1 cellular context compared by ENCODE assay signal in the genomic region with DNA sequence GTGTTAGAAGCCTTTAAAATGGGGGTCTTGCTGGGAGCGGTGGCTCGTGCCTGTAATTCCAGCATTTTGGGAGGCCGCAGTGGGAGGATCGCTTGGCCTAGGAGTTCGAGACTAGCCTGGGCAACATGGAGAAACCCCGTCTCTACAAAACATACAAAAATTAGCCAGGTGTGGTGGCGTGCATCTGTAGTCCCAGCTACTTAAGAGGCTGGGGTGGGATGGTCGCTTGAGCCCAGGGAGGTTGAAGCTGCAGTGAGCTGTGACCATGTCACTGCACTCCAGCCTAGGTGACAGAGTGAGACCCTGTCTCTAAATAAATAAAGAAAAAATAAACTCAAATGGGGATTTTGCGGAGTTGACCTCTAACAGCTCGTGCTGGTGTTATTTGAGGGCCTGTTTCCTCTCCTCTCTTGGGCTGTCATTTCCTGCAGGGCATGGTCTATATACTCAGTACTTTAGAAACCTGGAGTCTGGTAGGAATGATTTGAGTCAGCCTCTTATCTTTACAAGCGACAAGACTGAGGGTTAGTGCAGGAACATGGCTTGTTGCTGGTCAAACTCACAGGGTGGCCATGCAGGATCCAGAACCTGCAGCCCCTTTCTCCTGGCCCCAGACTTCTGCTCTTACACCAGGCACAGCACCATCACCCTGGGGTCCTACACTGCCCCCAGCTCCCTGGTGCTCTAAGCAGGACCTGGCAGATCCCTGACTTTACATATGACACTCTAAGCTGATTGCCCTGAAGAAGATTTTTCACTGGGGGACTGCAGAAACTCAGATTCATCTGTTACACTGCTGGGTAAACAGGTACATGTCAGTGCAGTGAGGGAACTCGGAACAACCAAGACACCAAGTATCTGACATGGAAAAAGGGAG.
TF ChIP-seq lines count a peak whose summit lies in the region.

No MANE protein-coding gene starts in this region.

TF ChIP-seq in GM12878, 131 proteins besides CTCF, POLR2A, EP300 and RAD21 (continued from another document):
- TF ChIP-seq, protein P1, sequence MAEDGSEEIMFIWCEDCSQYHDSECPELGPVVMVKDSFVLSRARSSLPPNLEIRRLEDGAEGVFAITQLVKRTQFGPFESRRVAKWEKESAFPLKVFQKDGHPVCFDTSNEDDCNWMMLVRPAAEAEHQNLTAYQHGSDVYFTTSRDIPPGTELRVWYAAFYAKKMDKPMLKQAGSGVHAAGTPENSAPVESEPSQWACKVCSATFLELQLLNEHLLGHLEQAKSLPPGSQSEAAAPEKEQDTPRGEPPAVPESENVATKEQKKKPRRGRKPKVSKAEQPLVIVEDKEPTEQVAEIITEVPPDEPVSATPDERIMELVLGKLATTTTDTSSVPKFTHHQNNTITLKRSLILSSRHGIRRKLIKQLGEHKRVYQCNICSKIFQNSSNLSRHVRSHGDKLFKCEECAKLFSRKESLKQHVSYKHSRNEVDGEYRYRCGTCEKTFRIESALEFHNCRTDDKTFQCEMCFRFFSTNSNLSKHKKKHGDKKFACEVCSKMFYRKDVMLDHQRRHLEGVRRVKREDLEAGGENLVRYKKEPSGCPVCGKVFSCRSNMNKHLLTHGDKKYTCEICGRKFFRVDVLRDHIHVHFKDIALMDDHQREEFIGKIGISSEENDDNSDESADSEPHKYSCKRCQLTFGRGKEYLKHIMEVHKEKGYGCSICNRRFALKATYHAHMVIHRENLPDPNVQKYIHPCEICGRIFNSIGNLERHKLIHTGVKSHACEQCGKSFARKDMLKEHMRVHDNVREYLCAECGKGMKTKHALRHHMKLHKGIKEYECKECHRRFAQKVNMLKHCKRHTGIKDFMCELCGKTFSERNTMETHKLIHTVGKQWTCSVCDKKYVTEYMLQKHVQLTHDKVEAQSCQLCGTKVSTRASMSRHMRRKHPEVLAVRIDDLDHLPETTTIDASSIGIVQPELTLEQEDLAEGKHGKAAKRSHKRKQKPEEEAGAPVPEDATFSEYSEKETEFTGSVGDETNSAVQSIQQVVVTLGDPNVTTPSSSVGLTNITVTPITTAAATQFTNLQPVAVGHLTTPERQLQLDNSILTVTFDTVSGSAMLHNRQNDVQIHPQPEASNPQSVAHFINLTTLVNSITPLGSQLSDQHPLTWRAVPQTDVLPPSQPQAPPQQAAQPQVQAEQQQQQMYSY (CRISPR knock-in tag; IDR thresholded peaks at IDR 0.05), result no peak
- peak; percentile 86 for TF ChIP-seq JUNB (IDR thresholded peaks at IDR 0.05)
- peak; percentile 40 to 52; a peak in 1 of 4 replicates for TF ChIP-seq IKZF2 (IDR thresholded peaks at IDR 0.05)
- no peak for TF ChIP-seq KLF5 (IDR thresholded peaks at IDR 0.05; ENCODE audit: partially characterized antibody)
- TF ChIP-seq TCF7 (IDR thresholded peaks at IDR 0.05; ENCODE audit: borderline replicate concordance), result no peak
- TF ChIP-seq MEF2B (IDR thresholded peaks at IDR 0.05; ENCODE audit: partially characterized antibody, poor library complexity, severe bottlenecking), result peak; percentile 31
- peak; percentile 54 to 56; a peak in 2 of 4 replicates for TF ChIP-seq BHLHE40 (IDR thresholded peaks at IDR 0.05; ENCODE audit: borderline replicate concordance in 1 of 2, low read depth in 2 of 2, low read length in 1 of 2)
- TF ChIP-seq NBN (IDR thresholded peaks at IDR 0.05), result 0 out of 2 replicates have a peak, but pooled peaks have one; percentile 18
- TF ChIP-seq, protein P2, sequence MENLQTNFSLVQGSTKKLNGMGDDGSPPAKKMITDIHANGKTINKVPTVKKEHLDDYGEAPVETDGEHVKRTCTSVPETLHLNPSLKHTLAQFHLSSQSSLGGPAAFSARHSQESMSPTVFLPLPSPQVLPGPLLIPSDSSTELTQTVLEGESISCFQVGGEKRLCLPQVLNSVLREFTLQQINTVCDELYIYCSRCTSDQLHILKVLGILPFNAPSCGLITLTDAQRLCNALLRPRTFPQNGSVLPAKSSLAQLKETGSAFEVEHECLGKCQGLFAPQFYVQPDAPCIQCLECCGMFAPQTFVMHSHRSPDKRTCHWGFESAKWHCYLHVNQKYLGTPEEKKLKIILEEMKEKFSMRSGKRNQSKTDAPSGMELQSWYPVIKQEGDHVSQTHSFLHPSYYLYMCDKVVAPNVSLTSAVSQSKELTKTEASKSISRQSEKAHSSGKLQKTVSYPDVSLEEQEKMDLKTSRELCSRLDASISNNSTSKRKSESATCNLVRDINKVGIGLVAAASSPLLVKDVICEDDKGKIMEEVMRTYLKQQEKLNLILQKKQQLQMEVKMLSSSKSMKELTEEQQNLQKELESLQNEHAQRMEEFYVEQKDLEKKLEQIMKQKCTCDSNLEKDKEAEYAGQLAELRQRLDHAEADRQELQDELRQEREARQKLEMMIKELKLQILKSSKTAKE (IDR thresholded peaks at IDR 0.05; ENCODE audit: low read depth, poor library complexity, severe bottlenecking), result peak; percentile 40
- TF ChIP-seq CREM (IDR thresholded peaks at IDR 0.05; ENCODE audit: low read depth), result peak; percentile 62
- peak; percentile 26; the same call in 1 of the 2 replicates for TF ChIP-seq POLR2AphosphoS5 (IDR thresholded peaks at IDR 0.05; ENCODE audit: low read length)
- peak; percentile 57; the same call in 1 of the 2 replicates for TF ChIP-seq NFIC (IDR thresholded peaks at IDR 0.05; ENCODE audit: low read depth, low read length)
- TF ChIP-seq, protein P3, sequence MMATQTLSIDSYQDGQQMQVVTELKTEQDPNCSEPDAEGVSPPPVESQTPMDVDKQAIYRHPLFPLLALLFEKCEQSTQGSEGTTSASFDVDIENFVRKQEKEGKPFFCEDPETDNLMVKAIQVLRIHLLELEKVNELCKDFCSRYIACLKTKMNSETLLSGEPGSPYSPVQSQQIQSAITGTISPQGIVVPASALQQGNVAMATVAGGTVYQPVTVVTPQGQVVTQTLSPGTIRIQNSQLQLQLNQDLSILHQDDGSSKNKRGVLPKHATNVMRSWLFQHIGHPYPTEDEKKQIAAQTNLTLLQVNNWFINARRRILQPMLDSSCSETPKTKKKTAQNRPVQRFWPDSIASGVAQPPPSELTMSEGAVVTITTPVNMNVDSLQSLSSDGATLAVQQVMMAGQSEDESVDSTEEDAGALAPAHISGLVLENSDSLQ (IDR thresholded peaks at IDR 0.05), result peak; percentile 25; the same call in 1 of the 2 replicates
- TF ChIP-seq EED (IDR thresholded peaks at IDR 0.05; ENCODE audit: low read depth), result 0 out of 2 replicates have a peak, but pooled peaks have one; percentile 46
- TF ChIP-seq SPI1 (IDR thresholded peaks at IDR 0.05; ENCODE audit: borderline replicate concordance, insufficient read depth, low read depth, low read length), result 0 out of 2 replicates have a peak, but pooled peaks have one; percentile 8
- peak in 1 of 2 experiments; percentile 83; a peak in 2 of 4 replicates for TF ChIP-seq ETV6 (conservative IDR thresholded peaks at IDR 0.05 in 1 of 2, IDR thresholded peaks at IDR 0.05 in 1 of 2; ENCODE audit: borderline replicate concordance in 1 of 2, low read depth in 1 of 2)
- TF ChIP-seq CREB1 (IDR thresholded peaks at IDR 0.05; ENCODE audit: low read depth), result 0 out of 2 replicates have a peak, but pooled peaks have one; percentile 35
- TF ChIP-seq SMARCA5 (IDR thresholded peaks at IDR 0.05), result no peak
- peak; percentile 85 for TF ChIP-seq IRF4 (IDR thresholded peaks at IDR 0.05; ENCODE audit: low read depth, low read length)
- TF ChIP-seq, protein P4, sequence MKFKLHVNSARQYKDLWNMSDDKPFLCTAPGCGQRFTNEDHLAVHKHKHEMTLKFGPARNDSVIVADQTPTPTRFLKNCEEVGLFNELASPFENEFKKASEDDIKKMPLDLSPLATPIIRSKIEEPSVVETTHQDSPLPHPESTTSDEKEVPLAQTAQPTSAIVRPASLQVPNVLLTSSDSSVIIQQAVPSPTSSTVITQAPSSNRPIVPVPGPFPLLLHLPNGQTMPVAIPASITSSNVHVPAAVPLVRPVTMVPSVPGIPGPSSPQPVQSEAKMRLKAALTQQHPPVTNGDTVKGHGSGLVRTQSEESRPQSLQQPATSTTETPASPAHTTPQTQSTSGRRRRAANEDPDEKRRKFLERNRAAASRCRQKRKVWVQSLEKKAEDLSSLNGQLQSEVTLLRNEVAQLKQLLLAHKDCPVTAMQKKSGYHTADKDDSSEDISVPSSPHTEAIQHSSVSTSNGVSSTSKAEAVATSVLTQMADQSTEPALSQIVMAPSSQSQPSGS (IDR thresholded peaks at IDR 0.05; ENCODE audit: low read length), result peak; percentile 58
- TF ChIP-seq, protein P5, sequence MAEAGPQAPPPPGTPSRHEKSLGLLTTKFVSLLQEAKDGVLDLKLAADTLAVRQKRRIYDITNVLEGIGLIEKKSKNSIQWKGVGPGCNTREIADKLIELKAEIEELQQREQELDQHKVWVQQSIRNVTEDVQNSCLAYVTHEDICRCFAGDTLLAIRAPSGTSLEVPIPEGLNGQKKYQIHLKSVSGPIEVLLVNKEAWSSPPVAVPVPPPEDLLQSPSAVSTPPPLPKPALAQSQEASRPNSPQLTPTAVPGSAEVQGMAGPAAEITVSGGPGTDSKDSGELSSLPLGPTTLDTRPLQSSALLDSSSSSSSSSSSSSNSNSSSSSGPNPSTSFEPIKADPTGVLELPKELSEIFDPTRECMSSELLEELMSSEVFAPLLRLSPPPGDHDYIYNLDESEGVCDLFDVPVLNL (IDR thresholded peaks at IDR 0.05; ENCODE audit: low read depth, low read length), result no peak
